In the genomic region with DNA sequence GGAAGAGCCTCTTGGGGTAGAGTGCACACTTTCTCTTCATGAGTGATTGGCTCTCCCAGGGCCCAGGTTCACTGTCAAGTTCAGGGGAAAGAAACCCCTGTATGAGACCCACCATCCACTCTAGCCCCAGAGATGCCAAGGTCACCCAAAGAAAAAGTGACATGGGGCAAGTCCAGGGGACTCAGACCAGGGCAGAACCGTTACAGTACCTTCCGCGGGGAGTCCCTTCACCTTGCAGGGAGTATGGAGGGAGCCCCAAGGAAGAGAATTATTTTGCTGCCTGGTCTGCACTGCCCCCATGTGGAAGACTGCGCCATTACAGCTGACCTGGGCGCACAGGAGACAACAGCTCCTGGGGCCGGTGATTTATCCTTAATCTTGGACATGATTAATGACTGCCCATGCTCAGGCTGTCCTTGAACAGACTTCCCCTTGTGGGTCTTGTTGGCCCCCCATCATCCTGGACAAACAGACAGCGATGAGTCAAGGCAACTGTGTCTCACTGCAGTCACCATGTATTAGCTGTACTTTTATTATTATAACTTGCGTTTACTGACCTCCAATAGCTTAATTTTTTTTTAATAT, we compare ENCODE assay signal across 8 cellular contexts. TPM values are rescaled to one million over a fixed set of nuclear protein-coding genes. Genes with fewer than 3 reads are reported as not detected.
A peak's percentile ranks its signal among the peaks of the same experiment; 100 is the strongest.
DNase-seq lines count a peak whose midpoint lies in the region; FAIRE-seq and TF ChIP-seq lines count a peak whose summit lies in the region.

No MANE protein-coding gene starts in this region.

- peak; percentile 90 for TF ChIP-seq RAD21 in Ishikawa (IDR thresholded peaks at IDR 0.05; ENCODE audit: low read depth)

- TF ChIP-seq CTCF in VCaP (conservative IDR thresholded peaks at IDR 0.05) (peak; percentile 86), bronchial epithelial cell (IDR thresholded peaks at IDR 0.05; ENCODE audit: insufficient read depth, low read length, severe bottlenecking) (peak; percentile 93)

- no peaks in the 10 kb centered on the region for H3K27me3 ChIP-seq in bronchial epithelial cell (ENCODE audit: control insufficient read depth, insufficient read depth, low read length)

- peaks cover 10% of the 10 kb centered on the region for H3K36me3 ChIP-seq in bronchial epithelial cell (ENCODE audit: control insufficient read depth, insufficient read depth, low read length)

- FAIRE-seq in bronchial epithelial cell (lab: Jason Lieb, UNC), result no peak

- DNase-seq in NCI-H2196 (lab: John Stamatoyannopoulos, UW; ENCODE audit: unreplicated experiment), result peak; percentile 35
- DNase-seq in NCI-H2196 treated with DMSO at 0.1 percent for 48 hours (lab: John Stamatoyannopoulos, UW; ENCODE audit: unreplicated experiment), result no peak
- peak; percentile 48 for DNase-seq in bronchial epithelial cell (ENCODE audit: low read depth)
- peak; percentile 82 for DNase-seq in kidney tubule cell (ENCODE audit: low spot score)
- DNase-seq in stimulated activated CD4-positive, alpha-beta T cell treated with anti-CD3 and anti-CD28 coated beads, Interleukin-4, amount 100 ng/mL, for 24 hours, result peak; percentile 53
- DNase-seq in posterior vena cava (ENCODE audit: low spot score), result no peak

- H3K27ac ChIP-seq in VCaP, result no peak overlapping the region

- intact Hi-C loops in posterior vena cava (cut with DNase I), result loop anchor here in 1 of 2 donors (5.0 kb wide), 1 partner anchor 89 kb away; no protein-coding TSS in a partner anchor

- TF ChIP-seq EP300 in Ishikawa (IDR thresholded peaks at IDR 0.05; ENCODE audit: borderline replicate concordance), result no peak

- no peak overlapping the region for H3K4me3 ChIP-seq in bronchial epithelial cell (ENCODE audit: low read depth, low read length)

TF ChIP-seq in Ishikawa, 13 proteins besides CTCF, POLR2A, EP300 and RAD21:
- TF ChIP-seq TEAD4 (IDR thresholded peaks at IDR 0.05) (no peak), NFIC (IDR thresholded peaks at IDR 0.05) (no peak), TAF1 (IDR thresholded peaks at IDR 0.05; ENCODE audit: low read depth) (no peak), EGR1 (IDR thresholded peaks at IDR 0.05) (no peak), CREB1 (IDR thresholded peaks at IDR 0.05; ENCODE audit: low read depth) (no peak), YY1 (IDR thresholded peaks at IDR 0.05; ENCODE audit: low read depth) (no peak), ZBTB7A (IDR thresholded peaks at IDR 0.05; ENCODE audit: low read depth) (no peak), USF1 (IDR thresholded peaks at IDR 0.05) (no peak), TCF12 (IDR thresholded peaks at IDR 0.05; ENCODE audit: low read depth) (no peak), REST (IDR thresholded peaks at IDR 0.05; ENCODE audit: low read depth) (no peak), CEBPB (IDR thresholded peaks at IDR 0.05) (no peak), FOXM1 (IDR thresholded peaks at IDR 0.05; ENCODE audit: borderline replicate concordance, low read depth) (no peak)
- TF ChIP-seq, protein P1, sequence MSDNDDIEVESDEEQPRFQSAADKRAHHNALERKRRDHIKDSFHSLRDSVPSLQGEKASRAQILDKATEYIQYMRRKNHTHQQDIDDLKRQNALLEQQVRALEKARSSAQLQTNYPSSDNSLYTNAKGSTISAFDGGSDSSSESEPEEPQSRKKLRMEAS (IDR thresholded peaks at IDR 0.05), result no peak

RNA-seq across cellular contexts. Expression of gene VAC14, which starts 29.9 kb away (rescaled TPM):
- total RNA-seq in bronchial epithelial cell (18.4 and 36.0 TPM in 2 replicates), posterior vena cava (10 to 100 TPM; 25.8 to 28.4 TPM)

Comparison
In these comparisons a context has a peak if more than half of its experiments do, and no peak if none do; other contexts are left out.
1. DNase-seq: peak in NCI-H2196 (single experiment), bronchial epithelial cell (single experiment), kidney tubule cell (single experiment) and stimulated activated CD4-positive, alpha-beta T cell treated with anti-CD3 and anti-CD28 coated beads, Interleukin-4, amount 100 ng/mL, for 24 hours (single experiment); none in NCI-H2196 treated with DMSO at 0.1 percent for 48 hours (single experiment) and posterior vena cava (single experiment).